In the genomic region with DNA sequence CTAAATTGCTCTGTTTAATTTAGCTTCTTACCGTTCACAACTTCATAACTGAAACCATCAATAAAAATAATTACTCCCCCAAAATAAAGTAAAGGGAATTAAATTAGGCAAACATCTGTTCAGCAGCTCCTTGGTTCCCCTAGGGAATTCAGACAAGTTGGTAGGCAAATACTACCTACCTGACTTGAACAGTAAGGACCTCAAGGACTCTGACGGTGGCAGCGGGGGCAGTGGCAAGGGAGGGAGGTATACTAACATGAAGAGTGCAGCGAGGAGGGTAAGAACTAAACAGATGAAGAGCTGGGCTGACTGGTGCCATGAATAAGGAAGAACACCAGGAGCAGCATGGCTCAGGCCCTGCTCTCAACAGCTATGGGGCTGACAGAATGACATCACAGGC, we compare ENCODE assay signal across 13 cellular contexts. TPM values are rescaled to one million over a fixed set of nuclear protein-coding genes. Genes with fewer than 3 reads are reported as not detected.
"Had no signal": no experiment of that assay in that cellular context is flagged by ENCODE, and none has a peak within 500 bp of the region (broad histone marks: within the 10 kb centered on the region; RNA-seq: fewer than 3 reads in every experiment).

No MANE protein-coding gene starts in this region.

- H3K27me3 Mint-ChIP-seq: naive thymus-derived CD8-positive, alpha-beta T cell; progenitor cell of endocrine pancreas had no signal

- DNase-seq: activated naive CD4-positive, alpha-beta T cell treated with Interleukin-2 at 50 U/mL for 16 hours; effector CD4-positive, alpha-beta T cell; foreskin melanocyte; heart left ventricle; naive thymus-derived CD8-positive, alpha-beta T cell; right cardiac atrium; small intestine had no signal

- H3K4me3 Mint-ChIP-seq: activated T-helper 1 cell treated with anti-CD3 and anti-CD28 coated beads, Interleukin-12 subunit alpha, Interleukin-12 subunit beta, Interleukin-2, Interleukin-4 antibody, amounts not matched to agents 30 ng/mL and 10 ng/mL and 1 ng/mL, durations not matched to agents 14 hours and 24 hours and 36 hours had no signal

- ATAC-seq: activated CD4-positive, CD25-positive, alpha-beta regulatory T cell treated with anti-CD3 and anti-CD28 coated beads, Interleukin-2, amount 50 U/mL, for 24 hours; heart left ventricle; naive thymus-derived CD8-positive, alpha-beta T cell; right cardiac atrium had no signal

- H3K27ac Mint-ChIP-seq: activated T-helper 1 cell treated with anti-CD3 and anti-CD28 coated beads, Interleukin-12 subunit alpha, Interleukin-12 subunit beta, Interleukin-2, Interleukin-4 antibody, amounts not matched to agents 30 ng/mL and 10 ng/mL and 1 ng/mL, durations not matched to agents 14 hours and 24 hours and 36 hours; progenitor cell of endocrine pancreas had no signal

- H3K9me3 Mint-ChIP-seq: activated T-helper 1 cell treated with anti-CD3 and anti-CD28 coated beads, Interleukin-12 subunit alpha, Interleukin-12 subunit beta, Interleukin-2, Interleukin-4 antibody, amounts not matched to agents 30 ng/mL and 10 ng/mL and 1 ng/mL, durations not matched to agents 14 hours and 24 hours and 36 hours; naive thymus-derived CD8-positive, alpha-beta T cell had no signal

RNA-seq across cellular contexts. Expression of a gene that starts 40.0 kb away (rescaled TPM):
- total RNA-seq: activated T-helper 1 cell treated with anti-CD3 and anti-CD28 coated beads, Interleukin-12 subunit alpha, Interleukin-12 subunit beta, Interleukin-2, Interleukin-4 antibody, amounts not matched to agents 30 ng/mL and 10 ng/mL and 1 ng/mL, durations not matched to agents 14 hours and 24 hours and 36 hours; endothelial cell of umbilical vein; lung microvascular endothelial cell; mononuclear cell; naive thymus-derived CD8-positive, alpha-beta T cell; progenitor cell of endocrine pancreas had no signal
